In the genomic region with DNA sequence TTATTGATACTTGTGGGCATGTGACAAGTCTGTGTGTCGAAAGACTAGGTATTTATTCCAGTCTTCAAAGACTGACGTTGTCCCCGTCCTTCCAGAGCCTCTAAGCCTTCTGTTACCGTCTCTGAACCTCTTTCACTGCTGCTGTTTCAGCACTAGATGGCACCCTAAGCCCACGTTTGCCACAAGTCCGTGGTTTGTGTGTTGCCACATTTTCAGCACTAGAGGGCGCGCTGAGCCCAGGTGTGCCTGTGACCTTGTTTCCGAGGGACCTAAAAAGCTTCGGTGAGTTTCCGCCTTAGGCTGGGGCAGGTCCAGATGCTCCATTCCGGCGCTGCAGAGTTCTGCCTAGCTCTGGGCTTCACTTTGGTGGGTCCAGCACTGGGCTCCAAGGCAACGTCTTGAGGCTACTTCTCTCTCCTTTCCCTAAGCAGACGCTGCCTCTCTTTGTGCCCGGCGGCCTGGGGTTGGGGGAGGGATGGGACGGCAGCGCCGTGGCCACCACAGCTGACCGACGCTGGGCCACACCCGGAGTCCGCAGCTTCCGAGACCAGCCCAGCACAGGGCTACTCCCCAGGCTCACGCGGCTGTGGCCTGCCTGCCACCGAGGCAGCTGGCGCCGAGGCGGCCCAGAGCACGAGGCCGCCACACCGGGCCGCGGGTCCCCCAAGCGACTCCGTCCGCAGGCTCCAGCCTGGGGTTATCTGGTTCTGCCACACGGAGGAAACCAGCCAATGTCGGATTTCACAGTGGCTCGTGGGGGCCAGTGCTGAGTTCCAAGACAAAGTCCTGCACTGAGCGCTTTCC, we compare ENCODE assay signal across 8 cellular contexts.
DNase-seq lines count a peak whose midpoint lies in the region; ATAC-seq and TF ChIP-seq lines count a peak whose summit lies in the region.

No MANE protein-coding gene starts in this region.

- H3K4ac ChIP-seq in IMR-90 (ENCODE audit: low read depth, low read length) (no peak overlapping the region), neuronal stem cell (ENCODE audit: low read length) (no peak overlapping the region)

- H3K27me3 Mint-ChIP-seq in activated T-helper 17 cell treated with anti-CD3 and anti-CD28 coated beads, Interleukin-2, amount 50 U/mL, for 72 hours = peaks cover 10% of the 10 kb centered on the region

- in situ Hi-C loops in IMR-90 (cut with MboI; ENCODE audit: low sequenced_read_pairs) = no loop called here

- DNase-seq in DMS153 treated with DMSO at 0.1 percent for 48 hours (lab: John Stamatoyannopoulos, UW; ENCODE audit: unreplicated experiment) (peak; percentile 57), IMR-90 (peak; percentile 72), RPMI7951 (ENCODE audit: low read depth) (peak; percentile 45), fibroblast of the aortic adventitia (ENCODE audit: low read depth) (peak; percentile 76), neuronal stem cell (ENCODE audit: low spot score) (peak; percentile 58), stromal cell of bone marrow (ENCODE audit: low read depth) (peak; percentile 22)

- no peak overlapping the region for H2BK15ac ChIP-seq in IMR-90 (ENCODE audit: low read depth, low read length)
- H2BK15ac ChIP-seq in neuronal stem cell (ENCODE audit: low read length) = no peak overlapping the region

- H2AK9ac ChIP-seq in IMR-90 (replicated peaks; ENCODE audit: low read depth, low read length, poor library complexity) = peak overlapping the region; percentile 37

- H3K79me1 ChIP-seq in IMR-90 (ENCODE audit: low read depth in 1 of 2, low read length in 2 of 2) (no peaks in the 10 kb centered on the region), neuronal stem cell (ENCODE audit: low read depth, low read length) (no peaks in the 10 kb centered on the region)

- H3K23ac ChIP-seq in IMR-90 (ENCODE audit: low read depth, low read length) = no peak overlapping the region
- no peak overlapping the region for H3K23ac ChIP-seq in neuronal stem cell (ENCODE audit: low read depth, low read length, poor library complexity)

- 29% methylated on average over 21 of the region's 43 CpGs; no CpG with 5 or more reads in 1 of the 2 experiments for WGBS in IMR-90 (ENCODE audit: extremely low coverage in 2 of 2, insufficient read length in 1 of 2), 2 experiments
- WGBS in neuronal stem cell (ENCODE audit: extremely low coverage in 2 of 2, insufficient read length in 2 of 2, insufficient replicate concordance in 1 of 2), 2 donors = no CpG with 5 or more reads among the region's 43 CpGs

- H4K91ac ChIP-seq in IMR-90 (ENCODE audit: insufficient read depth, low read depth, low read length) = no peak overlapping the region
- H4K91ac ChIP-seq in neuronal stem cell (ENCODE audit: low read depth, low read length, poor library complexity) = no peak overlapping the region

- no peaks in the 10 kb centered on the region for H3K9me3 Mint-ChIP-seq in activated T-helper 17 cell treated with anti-CD3 and anti-CD28 coated beads, Interleukin-2, amount 50 U/mL, for 72 hours

- H3K14ac ChIP-seq in IMR-90 (replicated peaks; ENCODE audit: low read depth, low read length) = no peak overlapping the region
- H3K14ac ChIP-seq in neuronal stem cell (ENCODE audit: low read length) = peak overlapping the region; percentile 67

- no peaks in the 10 kb centered on the region for H4K20me1 ChIP-seq in IMR-90 (ENCODE audit: insufficient read depth, low read length)

- H3K27ac ChIP-seq in IMR-90 (ENCODE audit: insufficient read depth, low read length) (no peak overlapping the region), neuronal stem cell (replicated peaks; ENCODE audit: low read length) (no peak overlapping the region)

- H3K9ac ChIP-seq in IMR-90 (ENCODE audit: low read depth, low read length) (no peak overlapping the region), neuronal stem cell (ENCODE audit: low read depth, low read length, poor library complexity) (no peak overlapping the region)

- no peak overlapping the region for H3K56ac ChIP-seq in IMR-90 (ENCODE audit: extremely low read depth, insufficient read depth, low read length)

- H3K27me3 ChIP-seq in IMR-90 (ENCODE audit: control insufficient read depth, insufficient read depth, low read length) = no peaks in the 10 kb centered on the region
- H3K27me3 ChIP-seq in neuronal stem cell (ENCODE audit: control insufficient read depth in 3 of 3, insufficient read depth in 3 of 3, low read depth in 1 of 3, low read length in 3 of 3) = no peaks in the 10 kb centered on the region

- no TSS peak for BruUV-seq in IMR-90 (replicated peaks; lab: Mats Ljungman, UMichigan)

- TF ChIP-seq CTCF in IMR-90 (conservative IDR thresholded peaks at IDR 0.05; ENCODE audit: low read depth, low read length) (peak; percentile 100), fibroblast of the aortic adventitia (IDR thresholded peaks at IDR 0.05; ENCODE audit: insufficient read depth, low read length) (peak; percentile 97)

- H2AK5ac ChIP-seq in IMR-90 (ENCODE audit: low read depth, low read length) (no peak overlapping the region), neuronal stem cell (ENCODE audit: low read depth, low read length) (peak overlapping the region; percentile 91)

- H3K9me3 ChIP-seq in IMR-90 (ENCODE audit: control insufficient read depth, insufficient read depth, low read length) (no peaks in the 10 kb centered on the region), neuronal stem cell (replicated peaks in 1 of 2; ENCODE audit: control insufficient read depth in 2 of 2, insufficient read depth in 1 of 2, low read depth in 1 of 2, low read length in 2 of 2) (no peaks in the 10 kb centered on the region)

- H4K8ac ChIP-seq in IMR-90 (ENCODE audit: low read depth in 2 of 2, low read length in 2 of 2) (no peak overlapping the region), neuronal stem cell (ENCODE audit: low read depth, low read length) (no peak overlapping the region)

- TF ChIP-seq RAD21 in IMR-90 (IDR thresholded peaks at IDR 0.05; ENCODE audit: low read length) = peak; percentile 99

- no peak overlapping the region for H3K18ac ChIP-seq in IMR-90 (ENCODE audit: low read depth, low read length)
- H3K18ac ChIP-seq in neuronal stem cell (ENCODE audit: low read length) = peak overlapping the region; percentile 79

- no peak overlapping the region for H4K5ac ChIP-seq in IMR-90 (ENCODE audit: low read depth, low read length)

- intact Hi-C loops in IMR-90 (cut with micrococcal nuclease) = no loop called here

- H2BK5ac ChIP-seq in IMR-90 (ENCODE audit: low read depth, low read length, poor library complexity, severe bottlenecking) = no peak overlapping the region
- peak overlapping the region; percentile 84 for H2BK5ac ChIP-seq in neuronal stem cell (ENCODE audit: low read length)

- H3K36me3 ChIP-seq in IMR-90 (ENCODE audit: control insufficient read depth, insufficient read depth, low read length) (no peaks in the 10 kb centered on the region), neuronal stem cell (replicated peaks in 1 of 2; ENCODE audit: control insufficient read depth in 2 of 2, insufficient read depth in 2 of 2, low read length in 2 of 2) (no peaks in the 10 kb centered on the region)

- no peak overlapping the region for H2BK120ac ChIP-seq in IMR-90 (ENCODE audit: low read depth, low read length)
- no peak overlapping the region for H2BK120ac ChIP-seq in neuronal stem cell (ENCODE audit: low read depth, low read length)

- dilution Hi-C loops in IMR-90 (cut with HindIII; ENCODE audit: low sequenced_read_pairs, unreplicated experiment) = no loop called here

- no peak overlapping the region; the same call in 1 of the 2 replicates for H3K4me2 ChIP-seq in IMR-90 (ENCODE audit: low read depth, low read length)
- no peak overlapping the region for H3K4me2 ChIP-seq in neuronal stem cell (ENCODE audit: insufficient read depth, low read length, poor library complexity, severe bottlenecking)

- peak; percentile 64 for TF ChIP-seq POLR2A in IMR-90 (IDR thresholded peaks at IDR 0.05; ENCODE audit: low read depth, low read length)

- no peaks in the 10 kb centered on the region for H3K36me3 Mint-ChIP-seq in activated T-helper 17 cell treated with anti-CD3 and anti-CD28 coated beads, Interleukin-2, amount 50 U/mL, for 72 hours (ENCODE audit: low read depth)

- H3K4me1 Mint-ChIP-seq in activated T-helper 17 cell treated with anti-CD3 and anti-CD28 coated beads, Interleukin-2, amount 50 U/mL, for 72 hours = no peaks in the 10 kb centered on the region

- no peak overlapping the region for H2BK20ac ChIP-seq in IMR-90 (ENCODE audit: low read depth, low read length)

- H2AFZ ChIP-seq in IMR-90 (replicated peaks; ENCODE audit: low read length, poor library complexity) = peak overlapping the region; percentile 71
- H2AFZ ChIP-seq in neuronal stem cell (ENCODE audit: low read length) = peak overlapping the region; percentile 15

- ATAC-seq in GM21529 (IDR thresholded peaks at IDR 0.05; ENCODE audit: unreplicated experiment) (peak; percentile 94), IMR-90 (ENCODE audit: low read depth) (peak; percentile 94)
- peak; percentile 92 for ATAC-seq in activated T-helper 17 cell treated with anti-CD3 and anti-CD28 coated beads, Interleukin-2, amount 50 U/mL, for 72 hours (replicated peaks)

- peak overlapping the region; percentile 73 for H3K27ac Mint-ChIP-seq in activated T-helper 17 cell treated with anti-CD3 and anti-CD28 coated beads, Interleukin-2, amount 50 U/mL, for 72 hours

- peak overlapping the region; percentile 5 for H2BK12ac ChIP-seq in neuronal stem cell (ENCODE audit: low read length)

- CTCF ChIA-PET in IMR-90 (lab: Yijun Ruan, JAX) = interaction anchor here (0.6 kb wide), 1 partner anchor 13 kb away, joined by 3 read pairs; no protein-coding TSS in a partner anchor

- H3K4me3 Mint-ChIP-seq in activated T-helper 17 cell treated with anti-CD3 and anti-CD28 coated beads, Interleukin-2, amount 50 U/mL, for 72 hours = peak overlapping the region; percentile 60

- no peaks in the 10 kb centered on the region for H3K9me1 ChIP-seq in IMR-90 (ENCODE audit: insufficient read depth, low read length)

- H3K4me3 ChIP-seq in IMR-90 (ENCODE audit: insufficient read depth, low read depth, low read length) (no peak overlapping the region), fibroblast of the aortic adventitia (ENCODE audit: low read depth, low read length) (peak overlapping the region; percentile 42), neuronal stem cell (ENCODE audit: low read length in 2 of 2) (peak overlapping the region in 1 of 2 donors; percentile 40)

- POLR2A ChIA-PET in IMR-90 (lab: Charles Lee; ENCODE audit: unreplicated experiment) = no interaction called here

- H3K4me1 ChIP-seq in IMR-90 (ENCODE audit: control insufficient read depth, insufficient read depth, low read length) (no peaks in the 10 kb centered on the region), neuronal stem cell (ENCODE audit: control insufficient read depth in 2 of 2, insufficient read depth in 1 of 2, low read depth in 1 of 2, low read length in 2 of 2) (peaks cover 0 to 3% of the 10 kb centered on the region in 2 donors)

TF ChIP-seq in IMR-90, 13 proteins besides CTCF, POLR2A, EP300 and RAD21 (continues in another document):
- TF ChIP-seq, protein P1, sequence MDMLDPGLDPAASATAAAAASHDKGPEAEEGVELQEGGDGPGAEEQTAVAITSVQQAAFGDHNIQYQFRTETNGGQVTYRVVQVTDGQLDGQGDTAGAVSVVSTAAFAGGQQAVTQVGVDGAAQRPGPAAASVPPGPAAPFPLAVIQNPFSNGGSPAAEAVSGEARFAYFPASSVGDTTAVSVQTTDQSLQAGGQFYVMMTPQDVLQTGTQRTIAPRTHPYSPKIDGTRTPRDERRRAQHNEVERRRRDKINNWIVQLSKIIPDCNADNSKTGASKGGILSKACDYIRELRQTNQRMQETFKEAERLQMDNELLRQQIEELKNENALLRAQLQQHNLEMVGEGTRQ (IDR thresholded peaks at IDR 0.05; ENCODE audit: low read depth, low read length) = 0 out of 2 replicates have a peak, but pooled peaks have one; percentile 4

Comparison
In these comparisons a context has a peak if more than half of its experiments do, and no peak if none do; other contexts are left out.
1. DNase-seq: peak in every context shown above with its lines; median percentile 76 in fibroblast of the aortic adventitia; 72 in IMR-90; 58 in neuronal stem cell; 57 in DMS153 treated with DMSO at 0.1 percent for 48 hours; 45 in RPMI7951; 22 in stromal cell of bone marrow.